In the genomic region with DNA sequence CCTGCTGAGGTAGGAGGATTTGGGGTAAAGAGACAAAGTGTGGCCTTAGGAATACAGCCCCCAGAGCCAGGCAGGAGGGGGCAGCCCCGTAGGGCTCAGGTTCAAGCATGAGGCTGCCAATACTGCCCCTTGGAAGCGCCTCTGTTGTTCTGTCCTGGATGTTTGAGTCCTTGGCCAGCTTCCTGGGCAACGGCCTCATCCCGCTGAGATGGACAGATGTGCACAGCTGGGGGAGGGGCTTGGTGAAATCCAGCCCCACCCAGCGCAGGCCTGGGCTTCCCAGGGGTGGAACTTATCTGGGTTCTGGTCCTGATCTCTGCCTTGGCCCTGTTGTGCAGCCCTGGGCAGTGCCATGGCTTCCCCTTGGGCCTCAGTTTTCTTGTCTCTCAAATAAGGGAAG, we compare ENCODE assay signal across 21 cellular contexts.
"Had no signal": no experiment of that assay in that cellular context is flagged by ENCODE, and none has a peak within 500 bp of the region (broad histone marks: within the 10 kb centered on the region; RNA-seq: fewer than 3 reads in every experiment).

No MANE protein-coding gene starts in this region.

- H3K4me1 ChIP-seq: foreskin keratinocyte, parathyroid adenoma, right lobe of liver, suprapubic skin, tibial nerve had no signal

- H3K4me2 ChIP-seq: hepatocyte had no signal

- H3K4me3 Mint-ChIP-seq: activated naive CD8-positive, alpha-beta T cell; natural killer cell treated with Interleukin-12 subunit alpha and Interleukin-12 subunit beta and Interleukin-15 and Interleukin-18, amount 100 ng/mL, for 72 hours; stimulated activated memory B cell treated with anti-CD40 and anti-IgM and Interleukin-4, amounts not matched to agents 10 μg/mL and 1 μg/mL and 100 μg/mL, for 72 hours; T-helper 1 cell treated with Interleukin-12 subunit alpha and Interleukin-12 subunit beta and Interleukin-4 antibody, amounts not matched to agents 30 μg/mL and 1 μg/mL, for 36 hours; WTC11 had no signal

- H3K4me3 ChIP-seq: hepatocyte, left lung, right lobe of liver, stomach, suprapubic skin, tibial nerve had no signal

- H3K9me3 ChIP-seq: left lung, right lobe of liver, stomach, suprapubic skin, tibial nerve had no signal

- H3K9ac ChIP-seq: parathyroid adenoma had no signal

- H3K36me3 ChIP-seq: left lung, right lobe of liver, stomach, suprapubic skin, tibial nerve had no signal

- H3K27ac Mint-ChIP-seq: immature natural killer cell; natural killer cell treated with Interleukin-12 subunit alpha and Interleukin-12 subunit beta and Interleukin-15 and Interleukin-18, amount 100 ng/mL, for 72 hours; T-helper 1 cell treated with Interleukin-12 subunit alpha and Interleukin-12 subunit beta and Interleukin-4 antibody, amounts not matched to agents 30 μg/mL and 1 μg/mL, for 36 hours; WTC11 had no signal

- H3K36me3 Mint-ChIP-seq: activated naive CD8-positive, alpha-beta T cell; natural killer cell treated with Interleukin-12 subunit alpha and Interleukin-12 subunit beta and Interleukin-15 and Interleukin-18, amount 100 ng/mL, for 72 hours; stimulated activated memory B cell treated with anti-CD40 and anti-IgM and Interleukin-4, amounts not matched to agents 10 μg/mL and 1 μg/mL and 100 μg/mL, for 72 hours had no signal

- H3K9me3 Mint-ChIP-seq: immature natural killer cell; natural killer cell treated with Interleukin-12 subunit alpha and Interleukin-12 subunit beta and Interleukin-15 and Interleukin-18, amount 100 ng/mL, for 72 hours; T-helper 1 cell treated with Interleukin-12 subunit alpha and Interleukin-12 subunit beta and Interleukin-4 antibody, amounts not matched to agents 30 μg/mL and 1 μg/mL, for 36 hours had no signal

- H3K27me3 Mint-ChIP-seq: activated naive CD8-positive, alpha-beta T cell; stimulated activated memory B cell treated with anti-CD40 and anti-IgM and Interleukin-4, amounts not matched to agents 10 μg/mL and 1 μg/mL and 100 μg/mL, for 72 hours had no signal

- H2AFZ ChIP-seq: hepatocyte, parathyroid adenoma had no signal

- H3K27ac ChIP-seq: foreskin keratinocyte, hepatocyte, left lung, parathyroid adenoma, right lobe of liver, stomach, suprapubic skin, tibial nerve had no signal

- DNase-seq: activated gamma-delta T cell treated with Interleukin-2 at 50 U/mL for 16 hours; activated T-cell treated with anti-CD3 and anti-CD28 coated beads, Interleukin-2, amount 50 U/mL, for 1 hour; amniotic stem cell; foreskin keratinocyte; immature natural killer cell; kidney glomerular epithelial cell; small intestine; stimulated activated CD4-positive, alpha-beta T cell treated with anti-CD3 and anti-CD28 coated beads, Interleukin-15, amount 100 ng/mL, for 24 hours; stomach; T1000 had no signal

- ATAC-seq: foreskin keratinocyte; natural killer cell treated with Interleukin-12 subunit alpha and Interleukin-12 subunit beta and Interleukin-15 and Interleukin-18, amount 100 ng/mL, for 72 hours; stimulated activated memory B cell treated with anti-CD40 and anti-IgM and Interleukin-4, amounts not matched to agents 10 μg/mL and 1 μg/mL and 100 μg/mL, for 72 hours had no signal

- H3K79me2 ChIP-seq: hepatocyte, parathyroid adenoma had no signal

- H3K27me3 ChIP-seq: foreskin keratinocyte, hepatocyte, left lung, right lobe of liver, stomach, suprapubic skin, tibial nerve had no signal
